30 cellular contexts compared by ENCODE assay signal in genomic region chr4:112953295-112953694, GRCh38.
"Had no signal": no experiment of that assay in that cellular context is flagged by ENCODE, and none has a peak within 500 bp of the region (broad histone marks: within the 10 kb centered on the region; RNA-seq: fewer than 3 reads in every experiment).

No MANE protein-coding gene starts in this region.

- H3K27me3 Mint-ChIP-seq: stimulated activated memory B cell treated with anti-CD40 and anti-IgM and Interleukin-4, amounts not matched to agents 10 μg/mL and 1 μg/mL and 100 μg/mL, for 72 hours had no signal

- H3K27ac Mint-ChIP-seq: activated naive CD4-positive, alpha-beta T cell treated with anti-CD3 and anti-CD28 coated beads, Interleukin-2, amount 10 ng/mL, durations not matched to agents 7 days and 5 days; mesothelial cell of epicardium; naive thymus-derived CD4-positive, alpha-beta T cell; stimulated activated memory B cell treated with anti-CD40 and anti-IgM and Interleukin-4, amounts not matched to agents 10 μg/mL and 1 μg/mL and 100 μg/mL, for 72 hours; stimulated activated naive CD8-positive, alpha-beta T cell treated with anti-CD3 and anti-CD28 coated beads, Interleukin-15, amount 100 ng/mL, for 72 hours; T-cell had no signal

- H3K9me3 Mint-ChIP-seq: activated naive CD4-positive, alpha-beta T cell treated with anti-CD3 and anti-CD28 coated beads, Interleukin-2, amount 10 ng/mL, durations not matched to agents 7 days and 5 days; mesothelial cell of epicardium; stimulated activated memory B cell treated with anti-CD40 and anti-IgM and Interleukin-4, amounts not matched to agents 10 μg/mL and 1 μg/mL and 100 μg/mL, for 72 hours; stimulated activated naive CD8-positive, alpha-beta T cell treated with anti-CD3 and anti-CD28 coated beads, Interleukin-15, amount 100 ng/mL, for 72 hours; T-cell had no signal

- H3K27me3 ChIP-seq: colonic mucosa, gastrocnemius medialis, hepatocyte, sigmoid colon, tibial artery, upper lobe of right lung had no signal

- DNase-seq: activated CD4-positive, alpha-beta T cell treated with anti-CD3 and anti-CD28 coated beads for 48 hours; activated CD4-positive, alpha-beta T cell treated with anti-CD3 and anti-CD28 coated beads, Interleukin-2, amount 50 U/mL, for 48 hours; activated CD8-positive, alpha-beta memory T cell treated with anti-CD3 and anti-CD28 coated beads, Interleukin-2, amount 50 U/mL, for 4 hours; activated gamma-delta T cell; activated naive CD4-positive, alpha-beta T cell treated with anti-CD3 and anti-CD28 coated beads, Interleukin-2, amount 10 ng/mL, durations not matched to agents 7 days and 5 days; activated T-cell treated with anti-CD3 and anti-CD28 coated beads, Interleukin-2, amount 50 U/mL, for 1 hour; amniotic stem cell; central memory CD4-positive, alpha-beta T cell; colonic mucosa; effector memory CD4-positive, alpha-beta T cell; erythroblast; gastrocnemius medialis; left colon; naive thymus-derived CD4-positive, alpha-beta T cell; nucleus accumbens; pancreas; psoas muscle; sigmoid colon; small intestine; stimulated activated CD4-positive, alpha-beta T cell treated with anti-CD3 and anti-CD28 coated beads, Interleukin-1b, Interleukin-23, amount 100 ng/mL, for 48 hours; stimulated activated CD4-positive, alpha-beta T cell treated with anti-CD3 and anti-CD28 coated beads, Interleukin-4, amount 100 ng/mL, for 4 hours; stimulated activated CD8-positive, alpha-beta memory T cell treated with anti-CD3 and anti-CD28 coated beads, Interleukin-4, amount 100 ng/mL, for 48 hours; stimulated activated naive CD8-positive, alpha-beta T cell treated with anti-CD3 and anti-CD28 coated beads, Interleukin-15, amount 100 ng/mL, for 72 hours; T-cell; tibial artery; upper lobe of right lung had no signal

- H3K36me3 Mint-ChIP-seq: activated naive CD4-positive, alpha-beta T cell treated with anti-CD3 and anti-CD28 coated beads, Interleukin-2, amount 10 ng/mL, durations not matched to agents 7 days and 5 days; mesothelial cell of epicardium; naive thymus-derived CD4-positive, alpha-beta T cell; stimulated activated memory B cell treated with anti-CD40 and anti-IgM and Interleukin-4, amounts not matched to agents 10 μg/mL and 1 μg/mL and 100 μg/mL, for 72 hours; T-cell had no signal

- H3K4me1 Mint-ChIP-seq: activated naive CD4-positive, alpha-beta T cell treated with anti-CD3 and anti-CD28 coated beads, Interleukin-2, amount 10 ng/mL, durations not matched to agents 7 days and 5 days; mesothelial cell of epicardium; stimulated activated memory B cell treated with anti-CD40 and anti-IgM and Interleukin-4, amounts not matched to agents 10 μg/mL and 1 μg/mL and 100 μg/mL, for 72 hours; stimulated activated naive CD8-positive, alpha-beta T cell treated with anti-CD3 and anti-CD28 coated beads, Interleukin-15, amount 100 ng/mL, for 72 hours had no signal

- ATAC-seq: activated CD4-positive, CD25-positive, alpha-beta regulatory T cell treated with anti-CD3 and anti-CD28 coated beads, Interleukin-2, amount 50 U/mL, for 24 hours; gastrocnemius medialis; left colon; naive thymus-derived CD4-positive, alpha-beta T cell; pancreas; psoas muscle; stimulated activated memory B cell treated with anti-CD40 and anti-IgM and Interleukin-4, amounts not matched to agents 10 μg/mL and 1 μg/mL and 100 μg/mL, for 72 hours; stimulated activated naive CD8-positive, alpha-beta T cell treated with anti-CD3 and anti-CD28 coated beads, Interleukin-15, amount 100 ng/mL, for 72 hours; T-cell; upper lobe of right lung had no signal

- H3K27ac ChIP-seq: colonic mucosa, gastrocnemius medialis, hepatocyte, pancreas, psoas muscle, sigmoid colon, tibial artery, upper lobe of right lung had no signal

- H3K4me3 Mint-ChIP-seq: activated naive CD4-positive, alpha-beta T cell treated with anti-CD3 and anti-CD28 coated beads, Interleukin-2, amount 10 ng/mL, durations not matched to agents 7 days and 5 days; mesothelial cell of epicardium; naive thymus-derived CD4-positive, alpha-beta T cell; stimulated activated memory B cell treated with anti-CD40 and anti-IgM and Interleukin-4, amounts not matched to agents 10 μg/mL and 1 μg/mL and 100 μg/mL, for 72 hours; stimulated activated naive CD8-positive, alpha-beta T cell treated with anti-CD3 and anti-CD28 coated beads, Interleukin-15, amount 100 ng/mL, for 72 hours; T-cell had no signal

- H3K4me3 ChIP-seq: colonic mucosa, gastrocnemius medialis, hepatocyte, pancreas, psoas muscle, sigmoid colon, tibial artery, upper lobe of right lung had no signal
